ENCODE assay signal across 14 cellular contexts in the genomic region with DNA sequence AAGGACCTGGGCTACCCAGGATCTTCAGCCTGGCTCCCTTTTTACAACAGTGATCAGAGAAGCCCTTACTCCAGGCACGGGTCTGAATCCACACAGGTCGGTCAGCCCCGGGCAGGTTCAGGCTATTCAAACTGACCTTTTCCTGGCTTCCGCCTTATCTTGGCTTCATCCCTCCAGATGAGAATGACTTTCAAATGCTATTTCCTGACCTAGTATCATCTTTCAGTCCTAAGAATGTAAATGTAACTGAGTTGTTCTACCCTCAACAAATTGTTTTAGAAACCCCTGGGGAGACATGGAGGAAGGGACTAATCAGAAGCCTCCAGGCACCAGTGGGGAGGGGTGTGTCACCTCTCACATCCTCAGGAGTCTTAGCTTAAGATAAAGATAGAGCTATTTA.
"Had no signal": no experiment of that assay in that cellular context is flagged by ENCODE, and none has a peak within 500 bp of the region (broad histone marks: within the 10 kb centered on the region; RNA-seq: fewer than 3 reads in every experiment).

No MANE protein-coding gene starts in this region.

- H3K27me3 ChIP-seq: gastrocnemius medialis, testis had no signal

- H3K9me3 Mint-ChIP-seq: activated CD8-positive, alpha-beta T cell treated with anti-CD3 and anti-CD28 coated beads for 36 hours; activated naive CD4-positive, alpha-beta T cell treated with anti-CD3 and anti-CD28 coated beads for 36 hours; stimulated activated naive CD8-positive, alpha-beta T cell treated with anti-CD3 and anti-CD28 coated beads, Interleukin-15, amount 100 ng/mL, for 72 hours; T-helper 2 cell treated with Interferon-gamma antibody and Interleukin-4, amounts not matched to agents 5 μg/mL and 100 μg/mL, for 36 hours had no signal

- H3K27ac ChIP-seq: gastrocnemius medialis, neutrophil, testis, VCaP had no signal

- H3K9me3 ChIP-seq: gastrocnemius medialis, neutrophil, testis had no signal

- H3K36me3 ChIP-seq: gastrocnemius medialis, neutrophil had no signal

- H3K4me1 Mint-ChIP-seq: stimulated activated naive CD8-positive, alpha-beta T cell treated with anti-CD3 and anti-CD28 coated beads, Interleukin-15, amount 100 ng/mL, for 72 hours had no signal

- H3K27ac Mint-ChIP-seq: activated CD8-positive, alpha-beta T cell treated with anti-CD3 and anti-CD28 coated beads for 36 hours; activated naive CD4-positive, alpha-beta T cell treated with anti-CD3 and anti-CD28 coated beads for 36 hours; stimulated activated naive CD8-positive, alpha-beta T cell treated with anti-CD3 and anti-CD28 coated beads, Interleukin-15, amount 100 ng/mL, for 72 hours; T-helper 2 cell treated with Interferon-gamma antibody and Interleukin-4, amounts not matched to agents 5 μg/mL and 100 μg/mL, for 36 hours had no signal

- H3K4me3 ChIP-seq: gastrocnemius medialis, testis had no signal

- DNase-seq: activated CD4-positive, alpha-beta T cell treated with anti-CD3 and anti-CD28 coated beads for 4 hours; activated CD8-positive, alpha-beta memory T cell treated with anti-CD3 and anti-CD28 coated beads, Interleukin-2, amount 50 U/mL, for 4 hours; activated CD8-positive, alpha-beta T cell treated with anti-CD3 and anti-CD28 coated beads for 36 hours; activated naive CD4-positive, alpha-beta T cell treated with anti-CD3 and anti-CD28 coated beads for 36 hours; gastrocnemius medialis; left ventricle myocardium superior; retina; stimulated activated CD4-positive, alpha-beta T cell treated with anti-CD3 and anti-CD28 coated beads, Interleukin-15, amount 100 ng/mL, for 24 hours; stimulated activated CD4-positive, alpha-beta T cell treated with anti-CD3 and anti-CD28 coated beads, Interleukin-4, amount 100 ng/mL, for 4 hours; stimulated activated naive CD8-positive, alpha-beta T cell treated with anti-CD3 and anti-CD28 coated beads, Interleukin-15, amount 100 ng/mL, for 72 hours; testis had no signal

- H3K4me3 Mint-ChIP-seq: activated CD8-positive, alpha-beta T cell treated with anti-CD3 and anti-CD28 coated beads for 36 hours; activated naive CD4-positive, alpha-beta T cell treated with anti-CD3 and anti-CD28 coated beads for 36 hours; stimulated activated naive CD8-positive, alpha-beta T cell treated with anti-CD3 and anti-CD28 coated beads, Interleukin-15, amount 100 ng/mL, for 72 hours; T-helper 2 cell treated with Interferon-gamma antibody and Interleukin-4, amounts not matched to agents 5 μg/mL and 100 μg/mL, for 36 hours had no signal

- H3K4me1 ChIP-seq: gastrocnemius medialis, testis had no signal

- ATAC-seq: activated CD8-positive, alpha-beta T cell treated with anti-CD3 and anti-CD28 coated beads for 36 hours; gastrocnemius medialis; left ventricle myocardium superior; stimulated activated naive CD8-positive, alpha-beta T cell treated with anti-CD3 and anti-CD28 coated beads, Interleukin-15, amount 100 ng/mL, for 72 hours had no signal
